In the genomic region with DNA sequence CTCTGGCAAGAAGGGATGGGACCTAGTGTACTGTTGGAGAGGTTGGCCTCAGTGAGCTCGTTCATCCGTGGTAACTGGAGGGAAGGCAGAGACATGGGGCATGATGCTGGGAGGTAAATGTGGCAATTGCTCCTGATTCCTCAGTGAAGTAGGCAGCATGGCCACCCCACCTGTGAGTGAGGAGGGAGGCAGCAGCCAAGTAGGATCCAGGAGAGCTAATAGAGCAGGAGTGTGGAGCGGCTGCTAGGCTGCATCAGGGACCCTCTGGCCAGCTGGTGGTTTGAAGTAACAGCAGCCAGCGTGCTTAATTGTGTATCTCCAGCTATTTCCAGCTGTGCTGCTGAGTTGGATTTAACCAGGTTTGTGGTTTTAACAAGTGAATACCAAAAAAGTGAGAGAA, we compare ENCODE assay signal across 22 cellular contexts.
DNase-seq lines count a peak whose midpoint lies in the region; ATAC-seq and TF ChIP-seq lines count a peak whose summit lies in the region.
"Had no signal": no experiment of that assay in that cellular context is flagged by ENCODE, and none has a peak within 500 bp of the region (broad histone marks: within the 10 kb centered on the region; RNA-seq: fewer than 3 reads in every experiment).

No MANE protein-coding gene starts in this region.

- H3K4me1 Mint-ChIP-seq in T-helper 2 cell treated with Interferon-gamma antibody and Interleukin-4, amounts not matched to agents 5 μg/mL and 100 μg/mL, for 36 hours (ENCODE audit: low read depth) = peaks cover 27% of the 10 kb centered on the region
- peaks cover 38% of the 10 kb centered on the region for H3K4me1 Mint-ChIP-seq in central memory CD8-positive, alpha-beta T cell
- H3K4me1 Mint-ChIP-seq in nephron = no peaks in the 10 kb centered on the region

- H3K79me2 ChIP-seq in DND-41 (ENCODE audit: insufficient read depth, low read length) = peaks cover 3% of the 10 kb centered on the region

- TF ChIP-seq CTCF in DND-41 (IDR thresholded peaks at IDR 0.05; ENCODE audit: borderline replicate concordance, extremely low read depth, low read length, poor library complexity, severe bottlenecking) = no peak
- no peak for TF ChIP-seq CTCF in nephron (IDR thresholded peaks at IDR 0.05; ENCODE audit: unreplicated experiment in 3 of 3)

- ATAC-seq in DND-41 (ENCODE audit: insufficient read depth, low read depth) (0 out of 3 replicates have a peak, but pooled peaks have one; percentile 4), HG03095 (IDR thresholded peaks at IDR 0.05; ENCODE audit: unreplicated experiment) (no peak)
- no peak for ATAC-seq in central memory CD8-positive, alpha-beta T cell (replicated peaks; ENCODE audit: extremely low read depth, poor library complexity, severe bottlenecking)
- ATAC-seq: left ventricle myocardium superior had no signal

- H3K4me1 ChIP-seq in DND-41 (ENCODE audit: insufficient read depth, low read length) = no peaks in the 10 kb centered on the region
- H3K4me1 ChIP-seq: breast epithelium, suprapubic skin had no signal

- H3K27ac ChIP-seq in DND-41 (ENCODE audit: low read length) = no peak overlapping the region
- H3K27ac ChIP-seq: breast epithelium, epithelial cell of prostate, hepatocyte, suprapubic skin had no signal

- H3K4me2 ChIP-seq in DND-41 (ENCODE audit: insufficient read depth, low read length) = no peak overlapping the region
- H3K4me2 ChIP-seq: hepatocyte had no signal

- no peaks in the 10 kb centered on the region for H3K9me3 ChIP-seq in DND-41 (ENCODE audit: insufficient read depth, low read length, severe bottlenecking)
- H3K9me3 ChIP-seq: breast epithelium, MG63, suprapubic skin had no signal

- H3K9me3 Mint-ChIP-seq in T-helper 2 cell treated with Interferon-gamma antibody and Interleukin-4, amounts not matched to agents 5 μg/mL and 100 μg/mL, for 36 hours = peaks cover 10% of the 10 kb centered on the region
- no peaks in the 10 kb centered on the region for H3K9me3 Mint-ChIP-seq in central memory CD8-positive, alpha-beta T cell
- H3K9me3 Mint-ChIP-seq in nephron = no peaks in the 10 kb centered on the region
- H3K9me3 Mint-ChIP-seq: IgD-negative memory B cell had no signal

- H3K27ac Mint-ChIP-seq in T-helper 2 cell treated with Interferon-gamma antibody and Interleukin-4, amounts not matched to agents 5 μg/mL and 100 μg/mL, for 36 hours = peak overlapping the region; percentile 77
- peak overlapping the region; percentile 59 for H3K27ac Mint-ChIP-seq in central memory CD8-positive, alpha-beta T cell (ENCODE audit: low read depth)
- peak overlapping the region in 2 of 3 experiments; percentile 7 to 14 for H3K27ac Mint-ChIP-seq in nephron

- H3K4me3 ChIP-seq in DND-41 (ENCODE audit: low read depth in 1 of 2, low read length in 2 of 2) = no peak overlapping the region
- H3K4me3 ChIP-seq: breast epithelium, hepatocyte, MG63, suprapubic skin had no signal

- peaks cover 80% of the 10 kb centered on the region for H3K36me3 ChIP-seq in DND-41 (ENCODE audit: insufficient read depth, low read length)
- H3K36me3 ChIP-seq: breast epithelium had no signal

- no peak overlapping the region for H3K4me3 Mint-ChIP-seq in T-helper 2 cell treated with Interferon-gamma antibody and Interleukin-4, amounts not matched to agents 5 μg/mL and 100 μg/mL, for 36 hours
- no peak overlapping the region for H3K4me3 Mint-ChIP-seq in central memory CD8-positive, alpha-beta T cell
- H3K4me3 Mint-ChIP-seq in nephron = no peak overlapping the region
- H3K4me3 Mint-ChIP-seq: IgD-negative memory B cell had no signal

- peaks cover 13% of the 10 kb centered on the region for H4K20me1 ChIP-seq in DND-41 (ENCODE audit: insufficient read depth, low read length)

- H3K9ac ChIP-seq in DND-41 (ENCODE audit: low read depth, low read length) = no peak overlapping the region

- no peaks in the 10 kb centered on the region for H3K27me3 ChIP-seq in DND-41 (ENCODE audit: insufficient read depth, low read length, poor library complexity)
- H3K27me3 ChIP-seq: breast epithelium, hepatocyte, MG63, suprapubic skin had no signal

- no peaks in the 10 kb centered on the region for H3K27me3 Mint-ChIP-seq in T-helper 2 cell treated with Interferon-gamma antibody and Interleukin-4, amounts not matched to agents 5 μg/mL and 100 μg/mL, for 36 hours (ENCODE audit: low read depth)
- H3K27me3 Mint-ChIP-seq in central memory CD8-positive, alpha-beta T cell = no peaks in the 10 kb centered on the region
- H3K27me3 Mint-ChIP-seq in nephron (ENCODE audit: low read depth) = no peaks in the 10 kb centered on the region
- H3K27me3 Mint-ChIP-seq: IgD-negative memory B cell had no signal

- H2AFZ ChIP-seq in DND-41 (ENCODE audit: low read depth, low read length) = no peak overlapping the region
- H2AFZ ChIP-seq: hepatocyte had no signal

- DNase-seq in T-helper 2 cell treated with Interferon-gamma antibody and Interleukin-4, amounts not matched to agents 5 μg/mL and 100 μg/mL, for 36 hours (ENCODE audit: low spot score) = no peak
- DNase-seq in T-helper 2 cell (no peak), DND-41 (no peak), DMS53 (lab: John Stamatoyannopoulos, UW) (no peak), activated gamma-delta T cell treated with Interleukin-2 at 50 U/mL for 16 hours (no peak)
- no peak for DNase-seq in central memory CD8-positive, alpha-beta T cell (ENCODE audit: low spot score in 2 of 2)
- DNase-seq: 8988T; activated CD4-positive, alpha-beta T cell treated with anti-CD3 and anti-CD28 coated beads, Interleukin-2, amount 50 U/mL, for 1 hour; foreskin fibroblast; left ventricle myocardium superior; MG63; NCI-H146; NCI-H2171 treated with DMSO at 0.1 percent for 48 hours; NCI-H748 treated with DMSO at 0.1 percent for 48 hours; occipital lobe had no signal

- H3K36me3 Mint-ChIP-seq in T-helper 2 cell treated with Interferon-gamma antibody and Interleukin-4, amounts not matched to agents 5 μg/mL and 100 μg/mL, for 36 hours (ENCODE audit: low read depth) = peaks cover 62% of the 10 kb centered on the region
- H3K36me3 Mint-ChIP-seq in central memory CD8-positive, alpha-beta T cell (ENCODE audit: insufficient read depth) = peaks cover 47% of the 10 kb centered on the region
- peaks cover 64% of the 10 kb centered on the region for H3K36me3 Mint-ChIP-seq in nephron (ENCODE audit: low read depth)

Comparison
In these comparisons a context has a peak if more than half of its experiments do, and no peak if none do; other contexts are left out.
1. H3K27ac Mint-ChIP-seq: peak in every context shown above with its lines; median percentile 77 in T-helper 2 cell treated with Interferon-gamma antibody and Interleukin-4, amounts not matched to agents 5 μg/mL and 100 μg/mL, for 36 hours; 59 in central memory CD8-positive, alpha-beta T cell; 10 in nephron.